ENCODE assay signal across 13 cellular contexts in the genomic region with DNA sequence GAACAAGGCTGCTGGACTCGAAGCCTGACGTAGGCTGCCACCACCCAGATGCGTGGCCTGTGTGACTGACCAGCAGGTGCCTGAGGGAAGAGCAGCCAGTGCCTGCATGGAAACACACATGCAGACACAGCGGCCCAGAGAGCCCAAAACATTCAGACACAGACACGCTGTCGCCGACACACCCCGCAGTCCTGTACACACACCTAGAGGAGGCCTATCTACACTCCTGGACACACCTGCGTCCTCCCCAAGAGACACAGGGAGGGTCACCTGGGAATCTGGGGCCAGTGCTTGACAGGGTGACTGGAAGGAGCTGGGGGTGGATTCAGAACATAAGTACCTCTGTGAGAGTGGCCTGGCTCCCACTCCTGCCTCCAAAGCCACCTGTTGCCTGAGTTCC. TPM values are rescaled to one million over a fixed set of nuclear protein-coding genes. Genes with fewer than 3 reads are reported as not detected.
DNase-seq lines count a peak whose midpoint lies in the region; ATAC-seq and TF ChIP-seq lines count a peak whose summit lies in the region.
"Had no signal": no experiment of that assay in that cellular context is flagged by ENCODE, and none has a peak within 500 bp of the region (broad histone marks: within the 10 kb centered on the region; RNA-seq: fewer than 3 reads in every experiment).

No MANE protein-coding gene starts in this region.

- H3K9me3 ChIP-seq in OCI-LY3 (ENCODE audit: insufficient read depth, low read length) (peaks cover 5% of the 10 kb centered on the region; the same call in 1 of the 2 replicates), endodermal cell (ENCODE audit: control insufficient read depth, low read length) (no peaks in the 10 kb centered on the region), HAP-1 (no peaks in the 10 kb centered on the region)
- H3K9me3 ChIP-seq: A549, pancreas had no signal

- H3K4me1 ChIP-seq in OCI-LY3 (ENCODE audit: low read length) (peaks cover 70% of the 10 kb centered on the region), endodermal cell (ENCODE audit: control insufficient read depth, insufficient read depth, low read length) (peaks cover 6% of the 10 kb centered on the region), HAP-1 (no peaks in the 10 kb centered on the region)
- H3K4me1 ChIP-seq: pancreas had no signal

- H3K4me3 Mint-ChIP-seq in T-helper 2 cell treated with Interferon-gamma antibody and Interleukin-4, amounts not matched to agents 5 μg/mL and 100 μg/mL, for 36 hours = peak overlapping the region; percentile 99
- no peak overlapping the region for H3K4me3 Mint-ChIP-seq in endodermal cell
- peak overlapping the region; percentile 100 for H3K4me3 Mint-ChIP-seq in stimulated activated effector memory CD8-positive, alpha-beta T cell treated with anti-CD3 and anti-CD28 coated beads, Interleukin-12 subunit alpha, Interleukin-12 subunit beta, amount 100 ng/mL, for 72 hours

- 93 to 98% methylated on average over 6 to 9 of the region's 9 CpGs for WGBS in endodermal cell (ENCODE audit: insufficient coverage in 1 of 2, insufficient read length in 1 of 2), 2 experiments

- H3K9ac ChIP-seq in OCI-LY3 (ENCODE audit: low read length) = peak overlapping the region; percentile 100
- H3K9ac ChIP-seq in endodermal cell (ENCODE audit: extremely low read depth, low read length, poor library complexity, severe bottlenecking) = no peak overlapping the region

- H3K27ac ChIP-seq in OCI-LY3 (ENCODE audit: low read length) (peak overlapping the region; percentile 99), endodermal cell (ENCODE audit: low read depth, low read length) (no peak overlapping the region)
- H3K27ac ChIP-seq: A549 had no signal

- H3K9me3 Mint-ChIP-seq in T-helper 2 cell treated with Interferon-gamma antibody and Interleukin-4, amounts not matched to agents 5 μg/mL and 100 μg/mL, for 36 hours = no peaks in the 10 kb centered on the region
- no peaks in the 10 kb centered on the region for H3K9me3 Mint-ChIP-seq in endodermal cell
- no peaks in the 10 kb centered on the region for H3K9me3 Mint-ChIP-seq in stimulated activated effector memory CD8-positive, alpha-beta T cell treated with anti-CD3 and anti-CD28 coated beads, Interleukin-12 subunit alpha, Interleukin-12 subunit beta, amount 100 ng/mL, for 72 hours

- DNase-seq in T-helper 2 cell treated with Interferon-gamma antibody and Interleukin-4, amounts not matched to agents 5 μg/mL and 100 μg/mL, for 36 hours (ENCODE audit: low spot score) = no peak
- DNase-seq in T-helper 2 cell (no peak), endodermal cell (peak; percentile 49), NCI-H187 treated with DMSO at 0.1 percent for 48 hours (lab: John Stamatoyannopoulos, UW) (no peak), HAP-1 (ENCODE audit: low spot score in 2 of 2) (no peak)
- no peak for DNase-seq in stimulated activated effector memory CD8-positive, alpha-beta T cell treated with anti-CD3 and anti-CD28 coated beads, Interleukin-12 subunit alpha, Interleukin-12 subunit beta, amount 100 ng/mL, for 72 hours (ENCODE audit: low spot score in 2 of 2)
- DNase-seq: anterior cingulate cortex, NCI-H1930 had no signal

- in situ Hi-C loops in HAP-1 (cut with MboI; ENCODE audit: low sequenced_read_pairs) = no loop called here

- H3K79me2 ChIP-seq in OCI-LY3 (ENCODE audit: low read length) = peaks cover 92% of the 10 kb centered on the region

- H3K36me3 Mint-ChIP-seq in T-helper 2 cell treated with Interferon-gamma antibody and Interleukin-4, amounts not matched to agents 5 μg/mL and 100 μg/mL, for 36 hours (ENCODE audit: low read depth) = peaks cover 55% of the 10 kb centered on the region
- no peaks in the 10 kb centered on the region for H3K36me3 Mint-ChIP-seq in endodermal cell (ENCODE audit: low read depth)
- H3K36me3 Mint-ChIP-seq in stimulated activated effector memory CD8-positive, alpha-beta T cell treated with anti-CD3 and anti-CD28 coated beads, Interleukin-12 subunit alpha, Interleukin-12 subunit beta, amount 100 ng/mL, for 72 hours = peaks cover 100% of the 10 kb centered on the region

- no peaks in the 10 kb centered on the region for H3K27me3 ChIP-seq in OCI-LY3 (ENCODE audit: low read depth, low read length)
- no peaks in the 10 kb centered on the region for H3K27me3 ChIP-seq in endodermal cell (ENCODE audit: control insufficient read depth, insufficient read depth, low read length, poor library complexity, severe bottlenecking)
- peaks cover 4% of the 10 kb centered on the region; the same call in 1 of the 2 replicates for H3K27me3 ChIP-seq in HAP-1 (ENCODE audit: low read depth)
- H3K27me3 ChIP-seq: pancreas had no signal

- H3K4me1 Mint-ChIP-seq in T-helper 2 cell treated with Interferon-gamma antibody and Interleukin-4, amounts not matched to agents 5 μg/mL and 100 μg/mL, for 36 hours (ENCODE audit: low read depth) = peaks cover 28% of the 10 kb centered on the region
- H3K4me1 Mint-ChIP-seq in endodermal cell = peaks cover 26% of the 10 kb centered on the region
- H3K4me1 Mint-ChIP-seq in stimulated activated effector memory CD8-positive, alpha-beta T cell treated with anti-CD3 and anti-CD28 coated beads, Interleukin-12 subunit alpha, Interleukin-12 subunit beta, amount 100 ng/mL, for 72 hours = peaks cover 85% of the 10 kb centered on the region

- H3K36me3 ChIP-seq in OCI-LY3 (replicated peaks; ENCODE audit: low read depth, low read length) (peaks cover 26% of the 10 kb centered on the region), endodermal cell (ENCODE audit: control insufficient read depth, insufficient read depth, low read length) (no peaks in the 10 kb centered on the region), HAP-1 (replicated peaks) (no peaks in the 10 kb centered on the region)
- H3K36me3 ChIP-seq: pancreas had no signal

- TF ChIP-seq CTCF in OCI-LY3 (IDR thresholded peaks at IDR 0.05; ENCODE audit: low read depth, low read length) = no peak
- no peak for TF ChIP-seq CTCF in endodermal cell (conservative IDR thresholded peaks at IDR 0.05)

- H4K20me1 ChIP-seq in OCI-LY3 (ENCODE audit: insufficient read depth, low read length) = peaks cover 24% of the 10 kb centered on the region

- H3K27me3 Mint-ChIP-seq in T-helper 2 cell treated with Interferon-gamma antibody and Interleukin-4, amounts not matched to agents 5 μg/mL and 100 μg/mL, for 36 hours (ENCODE audit: low read depth) = peaks cover 9% of the 10 kb centered on the region
- no peaks in the 10 kb centered on the region for H3K27me3 Mint-ChIP-seq in endodermal cell (ENCODE audit: insufficient read depth)

- peak overlapping the region; percentile 99 for H3K27ac Mint-ChIP-seq in T-helper 2 cell treated with Interferon-gamma antibody and Interleukin-4, amounts not matched to agents 5 μg/mL and 100 μg/mL, for 36 hours
- no peak overlapping the region for H3K27ac Mint-ChIP-seq in endodermal cell
- H3K27ac Mint-ChIP-seq in stimulated activated effector memory CD8-positive, alpha-beta T cell treated with anti-CD3 and anti-CD28 coated beads, Interleukin-12 subunit alpha, Interleukin-12 subunit beta, amount 100 ng/mL, for 72 hours = peak overlapping the region; percentile 100

- H2AFZ ChIP-seq in OCI-LY3 (ENCODE audit: low read depth, low read length) = no peak overlapping the region

- peak overlapping the region; percentile 87 for H3K4me2 ChIP-seq in OCI-LY3 (ENCODE audit: low read length)
- H3K4me2 ChIP-seq: A549 had no signal

- no peak for ATAC-seq in stimulated activated effector memory CD8-positive, alpha-beta T cell treated with anti-CD3 and anti-CD28 coated beads, Interleukin-12 subunit alpha, Interleukin-12 subunit beta, amount 100 ng/mL, for 72 hours
- ATAC-seq in GM18519 (IDR thresholded peaks at IDR 0.05; ENCODE audit: low FRiP score, unreplicated experiment) = no peak
- ATAC-seq: A549, HCT116, pancreas had no signal

- peak overlapping the region; percentile 96 for H3K4me3 ChIP-seq in OCI-LY3 (ENCODE audit: low read length)
- no peak overlapping the region for H3K4me3 ChIP-seq in endodermal cell (ENCODE audit: low read length)
- no peak overlapping the region for H3K4me3 ChIP-seq in HAP-1
- H3K4me3 ChIP-seq: A549, pancreas had no signal

RNA-seq across cellular contexts. Expression of gene TSPOAP1, which starts 6.1 kb away (rescaled TPM):
- 10 to 100 TPM; 31.3 to 36.8 TPM for total RNA-seq in endodermal cell
- 24.0 TPM for polyA plus RNA-seq in endodermal cell (2013, experiment 1 of 2)
- 22.4 TPM for polyA plus RNA-seq in endodermal cell (2013, experiment 2 of 2)
- polyA plus RNA-seq: A549 had no signal

RNA-seq across cellular contexts. Expression of gene SUPT4H1, which starts 17.3 kb away (rescaled TPM):
- total RNA-seq in endodermal cell = 10 to 100 TPM; 97.2 to 98.8 TPM
- polyA plus RNA-seq in endodermal cell (2013, experiment 1 of 2) = 87.0 TPM
- polyA plus RNA-seq in endodermal cell (2013, experiment 2 of 2) = 73.6 TPM

RNA-seq across cellular contexts. Expression of gene MPO, which starts 53.9 kb away (rescaled TPM):
- not detected for total RNA-seq in endodermal cell
- not detected for polyA plus RNA-seq in endodermal cell (2013, experiment 1 of 2)
- polyA plus RNA-seq in endodermal cell (2013, experiment 2 of 2) = not detected
- polyA plus RNA-seq: A549 had no signal
